Comparison of ENCODE assay signal across 11 cellular contexts in genomic region chr4:186948361-186949291, GRCh38.
DNase-seq lines count a peak whose midpoint lies in the region; ATAC-seq and TF ChIP-seq lines count a peak whose summit lies in the region.
"Had no signal": no experiment of that assay in that cellular context is flagged by ENCODE, and none has a peak within 500 bp of the region (broad histone marks: within the 10 kb centered on the region; RNA-seq: fewer than 3 reads in every experiment).

No MANE protein-coding gene starts in this region.

- H2AFZ ChIP-seq in mammary epithelial cell (ENCODE audit: low read depth, low read length) = no peak overlapping the region

- no peaks in the 10 kb centered on the region for H3K4me1 ChIP-seq in mammary epithelial cell (ENCODE audit: insufficient read depth, low read length)

- H3K9ac ChIP-seq in mammary epithelial cell (ENCODE audit: insufficient read depth, low read length) = no peak overlapping the region

- H3K4me1 Mint-ChIP-seq in mesothelial cell of epicardium = peaks cover 14% of the 10 kb centered on the region
- H3K4me1 Mint-ChIP-seq in activated CD4-positive, alpha-beta T cell treated with anti-CD3 and anti-CD28 coated beads, Interleukin-2, amount 10 ng/mL, durations not matched to agents 24 days and 14 days = no peaks in the 10 kb centered on the region

- peak overlapping the region; percentile 31 for H3K4me3 Mint-ChIP-seq in mesothelial cell of epicardium
- no peak overlapping the region for H3K4me3 Mint-ChIP-seq in activated CD4-positive, alpha-beta T cell treated with anti-CD3 and anti-CD28 coated beads, Interleukin-2, amount 10 ng/mL, durations not matched to agents 24 days and 14 days
- H3K4me3 Mint-ChIP-seq: T-helper 2 cell treated with Interferon-gamma antibody and Interleukin-4, amounts not matched to agents 5 μg/mL and 100 μg/mL, for 36 hours had no signal

- dilution Hi-C loops in mammary epithelial cell (cut with HindIII; ENCODE audit: low sequenced_read_pairs) = no loop called here

- H3K27me3 Mint-ChIP-seq in mesothelial cell of epicardium (ENCODE audit: low read depth) = no peaks in the 10 kb centered on the region
- no peaks in the 10 kb centered on the region for H3K27me3 Mint-ChIP-seq in activated CD4-positive, alpha-beta T cell treated with anti-CD3 and anti-CD28 coated beads, Interleukin-2, amount 10 ng/mL, durations not matched to agents 24 days and 14 days

- no peak overlapping the region for H3K4me3 ChIP-seq in mammary epithelial cell (replicated peaks in 1 of 3; ENCODE audit: insufficient read depth in 1 of 3, low read depth in 2 of 3, low read length in 3 of 3)

- WGBS in mammary epithelial cell (ENCODE audit: low coverage, missing lambda C conversion rate) = 93% methylated on average over 13 of the region's 16 CpGs

- BruUV-seq in mammary epithelial cell (replicated peaks; lab: Mats Ljungman, UMichigan) = no TSS peak

- H3K79me2 ChIP-seq in mammary epithelial cell (ENCODE audit: insufficient read depth, low read length) = no peaks in the 10 kb centered on the region

- CTCF ChIA-PET in mammary epithelial cell (lab: Charles Lee; ENCODE audit: low non-redundant PET) = no interaction called here

- DNase-seq in AG09319 (ENCODE audit: extremely low read depth, low read depth) (no peak), LHCN-M2 (ENCODE audit: low read depth) (peak; percentile 89), mammary epithelial cell (no peak), mesothelial cell of epicardium (ENCODE audit: low spot score in 2 of 2, unreplicated experiment in 2 of 2) (no peak), GM10266 (ENCODE audit: extremely low spot score) (no peak)
- DNase-seq in activated CD4-positive, alpha-beta T cell treated with anti-CD3 and anti-CD28 coated beads, Interleukin-2, amount 10 ng/mL, durations not matched to agents 24 days and 14 days = no peak
- DNase-seq: GDM1; stimulated activated CD4-positive, alpha-beta T cell treated with anti-CD3 and anti-CD28 coated beads, Interleukin-4, amount 100 ng/mL, for 4 hours had no signal

- no peak for ATAC-seq in GM18498 (IDR thresholded peaks at IDR 0.05; ENCODE audit: unreplicated experiment)
- no peak for ATAC-seq in HG03565 (IDR thresholded peaks at IDR 0.05; ENCODE audit: unreplicated experiment)

- peak; percentile 43 for TF ChIP-seq CTCF in AG09319 (IDR thresholded peaks at IDR 0.05; ENCODE audit: low read depth, low read length)
- TF ChIP-seq CTCF in mammary epithelial cell (conservative IDR thresholded peaks at IDR 0.05 in 1 of 2, IDR thresholded peaks at IDR 0.05 in 1 of 2; ENCODE audit: extremely low read depth in 1 of 2, insufficient read depth in 1 of 2, low read depth in 1 of 2, low read length in 2 of 2) = peak; percentile 26 to 29
- TF ChIP-seq CTCF in mesothelial cell of epicardium (IDR thresholded peaks at IDR 0.05; ENCODE audit: unreplicated experiment) = peak; percentile 35
- TF ChIP-seq CTCF in GM10266 (IDR thresholded peaks at IDR 0.05; ENCODE audit: control insufficient read depth, insufficient read depth, low read depth, missing control alignments) = no peak

- no peak overlapping the region for H3K4me2 ChIP-seq in mammary epithelial cell (ENCODE audit: insufficient read depth, low read depth, low read length)

- no peaks in the 10 kb centered on the region for H3K9me3 ChIP-seq in mammary epithelial cell (replicated peaks; ENCODE audit: insufficient read depth, low read length)

- intact Hi-C loops in mammary epithelial cell (cut with micrococcal nuclease) = loop anchor here (10.0 kb wide), 2 partner anchors 96 to 436 kb away; no protein-coding TSS in a partner anchor
- intact Hi-C loops in activated CD4-positive, alpha-beta T cell treated with anti-CD3 and anti-CD28 coated beads, Interleukin-2, amount 10 ng/mL, durations not matched to agents 24 days and 14 days (cut with micrococcal nuclease) = no loop called here

- no peaks in the 10 kb centered on the region for H3K36me3 ChIP-seq in mammary epithelial cell (ENCODE audit: insufficient read depth, low read length)

- H3K27ac Mint-ChIP-seq in mesothelial cell of epicardium = peak overlapping the region; percentile 22
- H3K27ac Mint-ChIP-seq in activated CD4-positive, alpha-beta T cell treated with anti-CD3 and anti-CD28 coated beads, Interleukin-2, amount 10 ng/mL, durations not matched to agents 24 days and 14 days = no peak overlapping the region
- H3K27ac Mint-ChIP-seq: T-helper 2 cell treated with Interferon-gamma antibody and Interleukin-4, amounts not matched to agents 5 μg/mL and 100 μg/mL, for 36 hours had no signal

- H3K27ac ChIP-seq in mammary epithelial cell (ENCODE audit: insufficient read depth, low read depth, low read length) = no peak overlapping the region

- H3K27me3 ChIP-seq in mammary epithelial cell (ENCODE audit: insufficient read depth, low read length) = no peaks in the 10 kb centered on the region

- H3K9me3 Mint-ChIP-seq in mesothelial cell of epicardium = no peaks in the 10 kb centered on the region
- no peaks in the 10 kb centered on the region for H3K9me3 Mint-ChIP-seq in activated CD4-positive, alpha-beta T cell treated with anti-CD3 and anti-CD28 coated beads, Interleukin-2, amount 10 ng/mL, durations not matched to agents 24 days and 14 days

- H4K20me1 ChIP-seq in mammary epithelial cell (ENCODE audit: insufficient read depth, low read length) = no peaks in the 10 kb centered on the region

- in situ Hi-C loops in mammary epithelial cell (cut with MboI; ENCODE audit: low sequenced_read_pairs in 2 of 2) = loop anchor here in 1 of 2 donors (25.0 kb wide), 1 partner anchor 211 kb away; no protein-coding TSS in a partner anchor

- H3K36me3 Mint-ChIP-seq in mesothelial cell of epicardium = no peaks in the 10 kb centered on the region
- H3K36me3 Mint-ChIP-seq in activated CD4-positive, alpha-beta T cell treated with anti-CD3 and anti-CD28 coated beads, Interleukin-2, amount 10 ng/mL, durations not matched to agents 24 days and 14 days (ENCODE audit: low read depth) = no peaks in the 10 kb centered on the region
